8 cellular contexts compared by ENCODE assay signal in the genomic region with DNA sequence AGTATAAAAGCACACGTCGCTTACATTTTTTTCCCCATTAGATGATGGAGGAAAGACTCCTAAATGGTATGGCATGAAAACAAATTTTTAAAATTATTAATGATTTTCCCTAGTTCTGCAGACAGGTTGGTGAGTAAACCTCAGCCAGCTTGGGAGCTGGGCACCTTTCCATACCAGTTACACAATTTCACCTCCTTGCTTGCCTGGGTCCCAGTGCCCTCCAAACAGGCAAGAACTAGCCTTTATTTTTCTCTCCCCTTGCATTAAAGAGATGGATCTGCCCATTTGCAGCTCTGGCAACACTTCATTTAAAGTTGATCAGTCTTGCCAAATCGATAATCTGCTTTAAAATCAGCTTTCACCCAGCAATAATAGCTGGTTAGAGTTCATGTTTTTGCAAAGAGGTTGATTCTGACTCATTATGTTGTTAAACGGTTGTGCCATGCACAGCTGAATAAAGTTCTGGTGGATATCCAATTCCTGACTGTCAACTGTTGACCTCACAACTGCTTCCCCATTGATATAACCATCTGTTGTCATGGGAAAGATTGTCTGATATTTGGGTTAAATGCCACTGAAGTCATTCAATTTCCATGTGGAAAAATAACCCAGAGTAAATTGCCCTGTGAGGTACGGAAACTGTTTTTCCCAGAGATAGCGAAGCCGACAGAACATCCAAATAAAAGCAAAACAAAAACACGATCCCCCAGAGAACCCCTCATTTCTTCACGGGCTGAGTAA. TPM values are rescaled to one million over a fixed set of nuclear protein-coding genes. Genes with fewer than 3 reads are reported as not detected.
A peak's percentile ranks its signal among the peaks of the same experiment; 100 is the strongest.
DNase-seq lines count a peak whose midpoint lies in the region; ATAC-seq and TF ChIP-seq lines count a peak whose summit lies in the region.

No MANE protein-coding gene starts in this region.

- H3K4me3 ChIP-seq in HFF-Myc (replicated peaks; ENCODE audit: low read depth, low read length): peak overlapping the region; percentile 62
- H3K4me3 ChIP-seq in fibroblast of villous mesenchyme (ENCODE audit: low read depth, low read length): peak overlapping the region; percentile 67
- peak overlapping the region; percentile 76 for H3K4me3 ChIP-seq in osteoblast (ENCODE audit: insufficient read depth, low read length)

- TF ChIP-seq CTCF in HFF-Myc (IDR thresholded peaks at IDR 0.05; ENCODE audit: low read depth, low read length, missing control alignments) (no peak), VCaP (conservative IDR thresholded peaks at IDR 0.05) (no peak), fibroblast of villous mesenchyme (IDR thresholded peaks at IDR 0.05; ENCODE audit: insufficient read depth, low read depth, low read length) (no peak), osteoblast (IDR thresholded peaks at IDR 0.05; ENCODE audit: extremely low read depth, low read depth, low read length) (no peak)

- H4K20me1 ChIP-seq in osteoblast (ENCODE audit: insufficient read depth, low read length): peaks cover 6% of the 10 kb centered on the region

- H2AFZ ChIP-seq in osteoblast (ENCODE audit: low read length): no peak overlapping the region

- H3K9me3 ChIP-seq in osteoblast (ENCODE audit: low read depth, low read length): no peaks in the 10 kb centered on the region

- peaks cover 20% of the 10 kb centered on the region for H3K4me1 ChIP-seq in osteoblast (ENCODE audit: insufficient read depth, low read length)

- H3K4me2 ChIP-seq in osteoblast (ENCODE audit: insufficient read depth, low read length): peak overlapping the region; percentile 99

- H3K27me3 ChIP-seq in osteoblast (ENCODE audit: insufficient read depth, low read length): no peaks in the 10 kb centered on the region

- H3K36me3 ChIP-seq in osteoblast (ENCODE audit: insufficient read depth, low read length): no peaks in the 10 kb centered on the region

- DNase-seq in Ammon's horn (ENCODE audit: low spot score) (peak; percentile 32), HFF-Myc (ENCODE audit: extremely low read depth, low read depth) (peak; percentile 38), fibroblast of villous mesenchyme (ENCODE audit: low read depth) (peak; percentile 80), osteoblast (ENCODE audit: insufficient read length, low spot score, missing footprints) (peak; percentile 96), SW 1271 (lab: John Stamatoyannopoulos, UW) (no peak), RPMI8226 (no peak)

- no peak for ATAC-seq in GM19351 (IDR thresholded peaks at IDR 0.05; ENCODE audit: unreplicated experiment)

- H3K27ac ChIP-seq in VCaP (peak overlapping the region; percentile 31), osteoblast (ENCODE audit: low read depth, low read length) (peak overlapping the region; percentile 79)

- H3K79me2 ChIP-seq in osteoblast (ENCODE audit: insufficient read depth, low read length): no peaks in the 10 kb centered on the region

RNA-seq across cellular contexts. Expression of gene C17orf58, which starts 1.3 kb away (rescaled TPM):
- 10.6 and 12.5 TPM in 2 replicates for total RNA-seq in fibroblast of villous mesenchyme
- total RNA-seq in osteoblast: 7.2 and 8.3 TPM in 2 replicates

RNA-seq across cellular contexts. Expression of gene KPNA2, which starts 40.5 kb away (rescaled TPM):
- total RNA-seq in fibroblast of villous mesenchyme (115 and 229 TPM in 2 replicates), osteoblast (40.1 and 40.9 TPM in 2 replicates)

Comparison
In these comparisons a context has a peak if more than half of its experiments do, and no peak if none do; other contexts are left out.
1. DNase-seq: peak in Ammon's horn (single experiment), HFF-Myc (single experiment), fibroblast of villous mesenchyme (single experiment) and osteoblast (single experiment); none in SW 1271 (0 of 2) and RPMI8226 (single experiment).
2. Peak in every context shown above with its lines, with median percentiles within 50 percentile points of each other: H3K4me3 ChIP-seq.